In the genomic region with DNA sequence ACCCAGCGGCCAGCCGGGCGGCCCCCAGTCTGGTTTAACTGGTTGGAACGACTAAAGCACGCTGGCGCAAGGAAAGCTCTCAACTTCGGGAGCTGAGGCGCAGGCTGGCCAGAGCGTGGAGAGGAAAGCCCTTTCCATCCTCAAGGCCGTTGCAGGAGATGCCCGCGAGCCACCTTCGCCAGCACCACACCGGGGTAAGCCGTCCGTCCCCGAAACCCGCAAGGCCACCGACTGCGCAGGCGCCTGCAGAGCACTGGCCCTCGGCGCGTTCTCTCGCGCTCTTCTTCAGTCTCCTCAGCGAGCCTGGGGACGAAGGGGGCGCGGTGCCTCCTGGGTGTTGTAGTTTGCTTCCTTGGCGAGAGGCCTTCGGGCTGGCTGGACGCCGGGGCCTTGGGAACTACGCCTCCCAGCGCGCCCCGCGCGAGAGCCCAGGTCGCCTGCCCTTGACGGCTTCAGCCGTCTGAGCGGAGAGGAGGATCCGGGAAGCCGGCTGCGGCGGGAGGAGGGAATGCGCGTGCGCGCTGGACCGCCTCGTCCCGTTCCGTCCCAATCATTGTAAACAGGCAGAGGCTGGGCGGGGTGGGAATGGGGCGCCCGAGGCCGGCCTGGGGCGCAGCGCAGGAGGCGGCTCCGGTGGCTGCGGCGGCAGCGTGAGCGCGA, we compare ENCODE assay signal across 8 cellular contexts. TPM values are rescaled to one million over a fixed set of nuclear protein-coding genes. Genes with fewer than 3 reads are reported as not detected.
A peak's percentile ranks its signal among the peaks of the same experiment; 100 is the strongest.
DNase-seq lines count a peak whose midpoint lies in the region; ATAC-seq and TF ChIP-seq lines count a peak whose summit lies in the region.

A gene (plus strand): TSS at position 531 of the 660 bp plus-strand sequence. CDS start 37,533 bp downstream, outside the sequence.

- DNase-seq in ACHN (peak; percentile 98), NCI-H2196 (lab: John Stamatoyannopoulos, UW; ENCODE audit: unreplicated experiment) (peak; percentile 100), WERI-Rb-1 (peak; percentile 99), mammary epithelial cell (peak; percentile 100)

- CTCF ChIA-PET in mammary epithelial cell (lab: Charles Lee; ENCODE audit: low non-redundant PET), result interaction anchor here (0.7 kb wide), 1 partner anchor 82 kb away, joined by 3 read pairs; no protein-coding TSS in a partner anchor

- H3K4me2 ChIP-seq in mammary epithelial cell (ENCODE audit: insufficient read depth, low read depth, low read length), result peak within 1 kb of the TSS; percentile 89

- H3K9me3 ChIP-seq in WERI-Rb-1 (ENCODE audit: severe bottlenecking), result no peaks in the 10 kb centered on the region
- no peaks in the 10 kb centered on the region for H3K9me3 ChIP-seq in mammary epithelial cell (replicated peaks; ENCODE audit: insufficient read depth, low read length)
- H3K9me3 ChIP-seq in iPS-18c (ENCODE audit: control insufficient read depth, insufficient read depth, low read length), result no peaks in the 10 kb centered on the region
- no peaks in the 10 kb centered on the region for H3K9me3 ChIP-seq in skeletal muscle tissue (ENCODE audit: control insufficient read depth in 3 of 3, low read length in 3 of 3)

- intact Hi-C loops in mammary epithelial cell (cut with micrococcal nuclease), result loop anchor here (1.0 to 5.0 kb wide), 4 partner anchors 20 to 141 kb away; a partner anchor contains a TSS

- H3K9ac ChIP-seq in mammary epithelial cell (ENCODE audit: insufficient read depth, low read length) (peak within 1 kb of the TSS; percentile 95), skeletal muscle tissue (ENCODE audit: low read depth in 1 of 3, low read length in 3 of 3) (peak within 1 kb of the TSS; percentile 83 to 94 (median 91))

- no TSS peak for BruUV-seq in mammary epithelial cell (replicated peaks; lab: Mats Ljungman, UMichigan)

- WGBS in mammary epithelial cell (ENCODE audit: low coverage, missing lambda C conversion rate), result under 1% methylated on average over 21 of the region's 69 CpGs

- no peaks in the 10 kb centered on the region for H4K20me1 ChIP-seq in mammary epithelial cell (ENCODE audit: insufficient read depth, low read length)

- TF ChIP-seq CTCF in WERI-Rb-1 (IDR thresholded peaks at IDR 0.05; ENCODE audit: low read depth, low read length), result 0 out of 2 replicates have a peak, but pooled peaks have one; percentile 11
- peak in 1 of 2 donors; percentile 30 for TF ChIP-seq CTCF in mammary epithelial cell (conservative IDR thresholded peaks at IDR 0.05 in 1 of 2, IDR thresholded peaks at IDR 0.05 in 1 of 2; ENCODE audit: extremely low read depth in 1 of 2, insufficient read depth in 1 of 2, low read depth in 1 of 2, low read length in 2 of 2)

- peaks cover 13% of the 10 kb centered on the region for H3K4me1 ChIP-seq in mammary epithelial cell (ENCODE audit: insufficient read depth, low read length)
- H3K4me1 ChIP-seq in skeletal muscle tissue (ENCODE audit: control insufficient read depth in 3 of 3, insufficient read depth in 3 of 3, low read length in 3 of 3), result peaks cover 6 to 8% (median 7%) of the 10 kb centered on the region in 3 donors

- peaks cover 47% of the 10 kb centered on the region for H3K79me2 ChIP-seq in mammary epithelial cell (ENCODE audit: insufficient read depth, low read length)

- no peaks in the 10 kb centered on the region for H3K27me3 ChIP-seq in WERI-Rb-1 (ENCODE audit: insufficient read depth, low read depth, severe bottlenecking)
- H3K27me3 ChIP-seq in mammary epithelial cell (ENCODE audit: insufficient read depth, low read length), result no peaks in the 10 kb centered on the region
- H3K27me3 ChIP-seq in skeletal muscle tissue (ENCODE audit: control insufficient read depth in 3 of 3, insufficient read depth in 3 of 3, low read length in 3 of 3), result no peaks in the 10 kb centered on the region

- dilution Hi-C loops in mammary epithelial cell (cut with HindIII; ENCODE audit: low sequenced_read_pairs), result loop anchor here (5.0 kb wide), 1 partner anchor 48 kb away; no protein-coding TSS in a partner anchor

- in situ Hi-C loops in ACHN (cut with HindIII; ENCODE audit: low pct_ligation_motif_present, low pct_unique_long_range_greater_than_20kb, low sequenced_read_pairs), result no loop called here
- in situ Hi-C loops in mammary epithelial cell (cut with MboI; ENCODE audit: low sequenced_read_pairs in 2 of 2), result loop anchor here in 1 of 2 donors (25.0 kb wide), 1 partner anchor 113 kb away; no protein-coding TSS in a partner anchor

- H3K4me3 ChIP-seq in WERI-Rb-1 (ENCODE audit: low read depth, low read length) (peak within 1 kb of the TSS; percentile 87), mammary epithelial cell (replicated peaks in 1 of 3; ENCODE audit: insufficient read depth in 1 of 3, low read depth in 2 of 3, low read length in 3 of 3) (peak within 1 kb of the TSS; percentile 67 to 98 (median 93)), iPS-18c (ENCODE audit: insufficient read depth, low read depth, low read length) (peak within 1 kb of the TSS; percentile 90), skeletal muscle tissue (ENCODE audit: low read length in 3 of 3) (peak within 1 kb of the TSS; percentile 95 to 99 (median 97))

- H3K36me3 ChIP-seq in WERI-Rb-1 (peaks cover 8% of the 10 kb centered on the region), mammary epithelial cell (ENCODE audit: insufficient read depth, low read length) (no peaks in the 10 kb centered on the region), skeletal muscle tissue (ENCODE audit: control insufficient read depth in 3 of 3, insufficient read depth in 3 of 3, low read length in 3 of 3) (peaks cover 0 to 5% (median 0%) of the 10 kb centered on the region in 3 donors)

- H3K27ac ChIP-seq in WERI-Rb-1 (peak within 1 kb of the TSS; percentile 86), mammary epithelial cell (ENCODE audit: insufficient read depth, low read depth, low read length) (peak within 1 kb of the TSS; percentile 91), skeletal muscle tissue (ENCODE audit: low read depth, low read length) (peak within 1 kb of the TSS; percentile 85)

- peak within 1 kb of the TSS; percentile 87 for H2AFZ ChIP-seq in mammary epithelial cell (ENCODE audit: low read depth, low read length)

- ATAC-seq in GM18870 (IDR thresholded peaks at IDR 0.05; ENCODE audit: unreplicated experiment), result peak; percentile 93
- peak; percentile 90 for ATAC-seq in HG03135 (IDR thresholded peaks at IDR 0.05; ENCODE audit: unreplicated experiment)

RNA-seq across cellular contexts. Expression of the gene that starts here (rescaled TPM):
- 10 to 100 TPM; 59.1 to 72.2 TPM for total RNA-seq in mammary epithelial cell
- 51.2 TPM for polyA plus RNA-seq in mammary epithelial cell
- polyA minus RNA-seq in mammary epithelial cell, result 41.0 TPM
- 29.2 TPM for total RNA-seq in skeletal muscle tissue

Comparison
In these comparisons a context has a peak if more than half of its experiments do, and no peak if none do; other contexts are left out.
1. Peak in every context shown above with its lines: DNase-seq, ATAC-seq, H3K4me3 ChIP-seq and H3K27ac ChIP-seq.